In the genomic region with DNA sequence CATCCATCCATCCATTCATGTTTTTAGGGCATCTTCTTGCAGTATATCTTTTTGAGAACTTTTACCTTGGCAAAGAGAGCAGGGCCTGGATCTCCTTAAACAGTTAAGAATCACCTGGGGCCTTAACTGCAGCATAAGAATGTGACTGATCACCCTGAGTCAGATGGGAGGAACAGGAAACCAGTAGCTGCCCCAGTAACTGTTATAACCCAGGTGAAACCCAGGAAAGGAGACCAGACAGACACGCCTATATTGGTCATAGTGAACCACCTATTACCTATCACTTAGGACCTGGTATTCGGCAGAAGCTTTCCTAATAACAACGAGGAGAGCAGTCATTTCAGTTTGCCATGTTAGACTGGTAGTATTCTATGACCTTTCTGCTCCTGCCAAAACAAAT, we compare ENCODE assay signal across 8 cellular contexts. TPM values are rescaled to one million over a fixed set of nuclear protein-coding genes. Genes with fewer than 3 reads are reported as not detected.
DNase-seq lines count a peak whose midpoint lies in the region; ATAC-seq and TF ChIP-seq lines count a peak whose summit lies in the region.

No MANE protein-coding gene starts in this region.

- TF ChIP-seq CTCF in endodermal cell (conservative IDR thresholded peaks at IDR 0.05) (no peak), thyroid gland (IDR thresholded peaks at IDR 0.05) (no peak)

- H3K4me3 ChIP-seq in endodermal cell (ENCODE audit: low read length), result no peak overlapping the region
- H3K4me3 ChIP-seq in thyroid gland (replicated peaks in 1 of 3), result no peak overlapping the region

- H3K36me3 ChIP-seq in endodermal cell (ENCODE audit: control insufficient read depth, insufficient read depth, low read length) (peaks cover 67% of the 10 kb centered on the region), thyroid gland (no peaks in the 10 kb centered on the region)

- no peak overlapping the region for H3K27ac Mint-ChIP-seq in endodermal cell

- no peak for TF ChIP-seq POLR2A in thyroid gland (IDR thresholded peaks at IDR 0.05)

- no peaks in the 10 kb centered on the region for H3K27me3 Mint-ChIP-seq in activated T-cell treated with anti-CD3 and anti-CD28 coated beads, Interleukin-2, amount 50 U/mL, for 4 hours (ENCODE audit: low read depth)
- H3K27me3 Mint-ChIP-seq in endodermal cell (ENCODE audit: insufficient read depth), result no peaks in the 10 kb centered on the region

- intact Hi-C loops in thyroid gland (cut with DNase I), result loop anchor here (2.0 to 10.0 kb wide), 3 partner anchors 101 to 418 kb away; a partner anchor contains a TSS

- peak; percentile 53 to 58 for ATAC-seq in activated T-cell treated with anti-CD3 and anti-CD28 coated beads, Interleukin-2, amount 50 U/mL, for 4 hours
- ATAC-seq in HG03196 (IDR thresholded peaks at IDR 0.05; ENCODE audit: unreplicated experiment), result peak; percentile 47
- no peak for ATAC-seq in GM21737 (IDR thresholded peaks at IDR 0.05; ENCODE audit: unreplicated experiment)

- no peaks in the 10 kb centered on the region for H3K27me3 ChIP-seq in endodermal cell (ENCODE audit: control insufficient read depth, insufficient read depth, low read length, poor library complexity, severe bottlenecking)
- H3K27me3 ChIP-seq in thyroid gland, result no peaks in the 10 kb centered on the region

- no peaks in the 10 kb centered on the region for H3K9me3 ChIP-seq in endodermal cell (ENCODE audit: control insufficient read depth, low read length)
- no peaks in the 10 kb centered on the region for H3K9me3 ChIP-seq in thyroid gland

- no peak overlapping the region for H3K4me3 Mint-ChIP-seq in activated T-cell treated with anti-CD3 and anti-CD28 coated beads, Interleukin-2, amount 50 U/mL, for 4 hours
- H3K4me3 Mint-ChIP-seq in endodermal cell, result no peak overlapping the region

- no peaks in the 10 kb centered on the region for H3K4me1 Mint-ChIP-seq in activated T-cell treated with anti-CD3 and anti-CD28 coated beads, Interleukin-2, amount 50 U/mL, for 4 hours (ENCODE audit: low read depth)
- H3K4me1 Mint-ChIP-seq in endodermal cell, result peaks cover 5% of the 10 kb centered on the region

- H3K4me1 ChIP-seq in endodermal cell (ENCODE audit: control insufficient read depth, insufficient read depth, low read length) (no peaks in the 10 kb centered on the region), thyroid gland (peaks cover 18 to 28% of the 10 kb centered on the region in 2 donors)

- H3K27ac ChIP-seq in endodermal cell (ENCODE audit: low read depth, low read length) (no peak overlapping the region), thyroid gland (peak overlapping the region in 2 of 3 donors; percentile 31 to 86)

- no peak for DNase-seq in activated T-cell treated with anti-CD3 and anti-CD28 coated beads, Interleukin-2, amount 50 U/mL, for 4 hours
- DNase-seq in activated T-cell treated with anti-CD3 and anti-CD28 coated beads for 4 hours, result no peak
- peak; percentile 52 for DNase-seq in endodermal cell
- no peak for DNase-seq in thyroid gland
- no peak for DNase-seq in NCI-H146 (lab: John Stamatoyannopoulos, UW)
- no peak for DNase-seq in NCI-H146 treated with DMSO at 0.1 percent for 48 hours (lab: John Stamatoyannopoulos, UW; ENCODE audit: unreplicated experiment)

- H3K9ac ChIP-seq in endodermal cell (ENCODE audit: extremely low read depth, low read length, poor library complexity, severe bottlenecking), result no peak overlapping the region

- 91 to 100% methylated on average over 1 to 3 of the region's 3 CpGs for WGBS in endodermal cell (ENCODE audit: insufficient coverage in 1 of 2, insufficient read length in 1 of 2), 2 experiments
- 66 to 80% methylated on average over 3 of the region's 3 CpGs for WGBS in thyroid gland, 2 donors

- no peaks in the 10 kb centered on the region for H3K36me3 Mint-ChIP-seq in activated T-cell treated with anti-CD3 and anti-CD28 coated beads, Interleukin-2, amount 50 U/mL, for 4 hours (ENCODE audit: insufficient read depth)
- H3K36me3 Mint-ChIP-seq in endodermal cell (ENCODE audit: low read depth), result peaks cover 54% of the 10 kb centered on the region

- no peaks in the 10 kb centered on the region for H3K9me3 Mint-ChIP-seq in activated T-cell treated with anti-CD3 and anti-CD28 coated beads, Interleukin-2, amount 50 U/mL, for 4 hours
- H3K9me3 Mint-ChIP-seq in endodermal cell, result no peaks in the 10 kb centered on the region

RNA-seq across cellular contexts. Expression of a gene that starts 43.4 kb away (rescaled TPM):
- total RNA-seq in activated T-cell treated with anti-CD3 and anti-CD28 coated beads, Interleukin-2, amount 50 U/mL, for 4 hours, result 10 to 100 TPM; 13.4 to 16.5 (median 14.1) TPM
- total RNA-seq in endodermal cell (10 to 100 TPM; 66.9 to 82.0 TPM), thyroid gland (100 to 1,000 TPM in 2 of 4 donors, 10 to 100 TPM in 2; 69.6 to 248 (median 103) TPM)
- polyA plus RNA-seq in endodermal cell (2013, experiment 1 of 2), result 68.3 TPM
- 53.0 TPM for polyA plus RNA-seq in endodermal cell (2013, experiment 2 of 2)
